Comparison of ENCODE assay signal across 8 cellular contexts in the genomic region with DNA sequence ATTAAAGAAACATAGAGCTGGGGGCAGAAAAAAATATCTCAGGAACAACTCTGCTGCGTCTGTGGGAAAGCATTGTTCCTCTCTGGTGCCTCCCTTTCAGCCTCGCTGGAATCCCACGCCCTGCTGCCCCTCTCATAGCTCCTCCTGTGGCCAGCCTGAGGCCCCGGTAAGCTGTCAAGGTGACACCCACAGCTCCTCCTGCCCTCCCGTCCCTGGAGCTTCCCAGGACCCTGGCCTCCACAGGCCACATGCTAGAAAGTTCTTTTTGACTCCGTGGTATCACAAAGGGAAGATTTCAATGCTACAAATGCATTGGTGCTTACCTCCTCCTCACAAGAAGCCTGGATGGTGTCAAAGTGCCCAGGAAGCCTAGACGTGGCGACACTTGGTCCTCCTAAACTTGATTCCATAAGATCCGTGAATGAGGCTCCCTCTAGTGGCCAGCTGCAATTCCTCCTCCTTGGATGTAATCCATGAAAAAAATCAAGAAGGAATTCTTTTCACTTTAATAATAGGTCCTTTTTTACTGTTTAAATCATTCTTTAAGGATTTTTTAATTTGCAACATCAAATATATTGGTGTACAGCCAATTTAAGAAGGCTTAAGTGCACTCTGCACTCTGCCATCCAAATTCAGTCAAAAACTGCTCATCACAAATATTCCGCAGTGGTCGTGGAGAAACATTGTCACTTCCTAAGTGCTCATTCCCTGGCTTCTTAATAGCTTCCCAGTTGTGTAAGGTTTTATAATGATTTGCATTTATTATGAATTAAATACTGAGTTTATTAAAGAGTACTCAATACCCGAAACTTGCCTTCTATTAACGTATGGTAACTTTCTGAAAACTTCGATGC.
DNase-seq lines count a peak whose midpoint lies in the region; ATAC-seq, FAIRE-seq and TF ChIP-seq lines count a peak whose summit lies in the region.

No MANE protein-coding gene starts in this region.

- H3K4me3 ChIP-seq in BLaER1: no peak overlapping the region
- H3K4me3 ChIP-seq in WI38 (ENCODE audit: low read depth, low read length): no peak overlapping the region
- no peak overlapping the region for H3K4me3 ChIP-seq in endothelial cell of umbilical vein (replicated peaks in 1 of 3; ENCODE audit: insufficient read depth in 1 of 3, low read depth in 1 of 3, low read length in 3 of 3)
- H3K4me3 ChIP-seq in testis: no peak overlapping the region

- no peaks in the 10 kb centered on the region for H3K9me3 ChIP-seq in BLaER1
- no peaks in the 10 kb centered on the region for H3K9me3 ChIP-seq in endothelial cell of umbilical vein (replicated peaks; ENCODE audit: control insufficient read depth, insufficient read depth, low read length)
- H3K9me3 ChIP-seq in testis: no peaks in the 10 kb centered on the region

- CTCF ChIA-PET in endothelial cell of umbilical vein (lab: Charles Lee): interaction anchor here (0.7 to 6.0 kb wide), 11 partner anchors 9 to 979 kb away, joined by 3 to 89 read pairs (median 4); no protein-coding TSS in a partner anchor

- intact Hi-C loops in endothelial cell of umbilical vein (cut with micrococcal nuclease): loop anchor here (1.0 kb wide), 3 partner anchors 667 to 981 kb away; no protein-coding TSS in a partner anchor
- intact Hi-C loops in testis (cut with DNase I; ENCODE audit: low total_unique reads): no loop called here

- peak; percentile 72 for FAIRE-seq in endothelial cell of umbilical vein (lab: Jason Lieb, UNC)

- 38% methylated on average over 14 of the region's 14 CpGs for WGBS in testis, 2 donors

- H3K79me2 ChIP-seq in endothelial cell of umbilical vein (ENCODE audit: control insufficient read depth, insufficient read depth, low read length): no peaks in the 10 kb centered on the region

- H3K36me3 ChIP-seq in BLaER1 (no peaks in the 10 kb centered on the region), endothelial cell of umbilical vein (ENCODE audit: control insufficient read depth in 2 of 2, extremely low read depth in 1 of 2, insufficient read depth in 2 of 2, low read length in 2 of 2) (no peaks in the 10 kb centered on the region), testis (ENCODE audit: low read depth, missing control alignments) (no peaks in the 10 kb centered on the region)

- peaks cover 33% of the 10 kb centered on the region for H4K20me1 ChIP-seq in BLaER1
- H4K20me1 ChIP-seq in endothelial cell of umbilical vein (replicated peaks; ENCODE audit: control insufficient read depth, extremely low read depth, insufficient read depth, low read length): no peaks in the 10 kb centered on the region

- dilution Hi-C loops in endothelial cell of umbilical vein (cut with MboI; ENCODE audit: extremely low pct_ligation_motif_present, low sequenced_read_pairs): no loop called here

- DNase-seq in GM20000 (ENCODE audit: low spot score): peak; percentile 41
- DNase-seq in NCI-H2107 treated with DMSO at 0.1 percent for 48 hours (lab: John Stamatoyannopoulos, UW; ENCODE audit: unreplicated experiment): peak; percentile 74
- peak; percentile 52 for DNase-seq in endothelial cell of umbilical vein (ENCODE audit: low read depth, low spot score)
- DNase-seq in midbrain (lab: John Stamatoyannopoulos, UW): peak; percentile 73
- DNase-seq in testis: peak; percentile 90

- H3K27ac ChIP-seq in BLaER1 (no peak overlapping the region), endothelial cell of umbilical vein (ENCODE audit: insufficient read depth, low read depth, low read length) (no peak overlapping the region), testis (no peak overlapping the region)

- peaks cover 39% of the 10 kb centered on the region for H3K27me3 ChIP-seq in BLaER1
- no peaks in the 10 kb centered on the region for H3K27me3 ChIP-seq in endothelial cell of umbilical vein (ENCODE audit: control insufficient read depth in 2 of 2, insufficient read depth in 2 of 2, low read length in 2 of 2)
- H3K27me3 ChIP-seq in testis: no peaks in the 10 kb centered on the region

- no peak for ATAC-seq in HG03108 (IDR thresholded peaks at IDR 0.05; ENCODE audit: unreplicated experiment)

- H3K4me2 ChIP-seq in BLaER1 (peak overlapping the region; percentile 75), endothelial cell of umbilical vein (ENCODE audit: insufficient read depth, low read length) (no peak overlapping the region)

- no peak overlapping the region for H2AFZ ChIP-seq in endothelial cell of umbilical vein (ENCODE audit: low read depth, low read length)

- peaks cover 27% of the 10 kb centered on the region for H3K4me1 ChIP-seq in BLaER1
- H3K4me1 ChIP-seq in endothelial cell of umbilical vein (ENCODE audit: control insufficient read depth, extremely low read depth, insufficient read depth, low read length): no peaks in the 10 kb centered on the region
- no peaks in the 10 kb centered on the region for H3K4me1 ChIP-seq in testis

- no peaks in the 10 kb centered on the region for H3K9me1 ChIP-seq in endothelial cell of umbilical vein (replicated peaks; ENCODE audit: control insufficient read depth, extremely low read depth, insufficient read depth, low read length)

- POLR2A ChIA-PET in endothelial cell of umbilical vein (lab: Charles Lee): no interaction called here

- BruUV-seq in endothelial cell of umbilical vein (replicated peaks; lab: Mats Ljungman, UMichigan): no TSS peak

- TF ChIP-seq CTCF in GM20000 (IDR thresholded peaks at IDR 0.05; ENCODE audit: extremely low read depth, missing control alignments) (peak; percentile 64), WI38 (IDR thresholded peaks at IDR 0.05; ENCODE audit: low read depth, low read length) (peak; percentile 79), endothelial cell of umbilical vein (IDR thresholded peaks at IDR 0.05; ENCODE audit: extremely low read depth in 1 of 2, insufficient read depth in 1 of 2, low read depth in 1 of 2, low read length in 2 of 2) (peak; percentile 71 to 78), testis (IDR thresholded peaks at IDR 0.05) (peak; percentile 76 to 92 (median 83))

- H3K9ac ChIP-seq in BLaER1: no peak overlapping the region
- no peak overlapping the region for H3K9ac ChIP-seq in endothelial cell of umbilical vein (replicated peaks; ENCODE audit: extremely low read depth, insufficient read depth, low read length)

- TF ChIP-seq POLR2A in endothelial cell of umbilical vein (IDR thresholded peaks at IDR 0.05; ENCODE audit: low read depth, low read length): no peak
- TF ChIP-seq POLR2A in testis (IDR thresholded peaks at IDR 0.05): no peak

TF ChIP-seq in endothelial cell of umbilical vein, 7 proteins besides CTCF, POLR2A, EP300 and RAD21:
- no peak for TF ChIP-seq JUN (IDR thresholded peaks at IDR 0.05; ENCODE audit: borderline replicate concordance, insufficient read depth, insufficient read length, low read depth)
- TF ChIP-seq POLR2AphosphoS5 (IDR thresholded peaks at IDR 0.05; ENCODE audit: insufficient read depth, low read depth, low read length): no peak
- no peak for TF ChIP-seq EZH2 (IDR thresholded peaks at IDR 0.05; ENCODE audit: borderline replicate concordance, low read depth, low read length, severe bottlenecking)
- TF ChIP-seq MYC (IDR thresholded peaks at IDR 0.05; ENCODE audit: low read depth, low read length): no peak
